ENCODE assay signal across 8 cellular contexts in genomic region chr11:62547691-62548281, GRCh38. TPM values are rescaled to one million over a fixed set of nuclear protein-coding genes. Genes with fewer than 3 reads are reported as not detected.
DNase-seq lines count a peak whose midpoint lies in the region; ATAC-seq and TF ChIP-seq lines count a peak whose summit lies in the region.

No MANE protein-coding gene starts in this region.

- intact Hi-C loops in Right ventricle myocardium superior (cut with DNase I) = loop anchor here (5.0 kb wide), 1 partner anchor 150 kb away; no protein-coding TSS in a partner anchor

- H3K27ac Mint-ChIP-seq in WTC11 (no peak overlapping the region), progenitor cell of endocrine pancreas (peak overlapping the region; percentile 21)

- DNase-seq in ELF-1 (ENCODE audit: low read depth, low spot score) = peak; percentile 49
- no peak for DNase-seq in WTC11 (ENCODE audit: low spot score)
- DNase-seq in Right ventricle myocardium superior = peak; percentile 73
- no peak for DNase-seq in progenitor cell of endocrine pancreas (ENCODE audit: low spot score, unreplicated experiment)
- no peak for DNase-seq in COR-L47 (lab: John Stamatoyannopoulos, UW)
- DNase-seq in GM10266 (ENCODE audit: extremely low spot score) = no peak
- no peak for DNase-seq in amygdala (lab: John Stamatoyannopoulos, UW)

- POLR2A ChIA-PET in WTC11 (lab: Charles Lee) = interaction anchor here (1.5 to 2.2 kb wide), 2 partner anchors 123 to 153 kb away, joined by 5 to 6 read pairs; no protein-coding TSS in a partner anchor

- H3K36me3 Mint-ChIP-seq in WTC11 (no peaks in the 10 kb centered on the region), progenitor cell of endocrine pancreas (ENCODE audit: insufficient read depth) (no peaks in the 10 kb centered on the region)

- ATAC-seq in WTC11 (no peak), Right ventricle myocardium superior (ENCODE audit: poor library complexity) (peak; percentile 34), HG03571 (IDR thresholded peaks at IDR 0.05; ENCODE audit: unreplicated experiment) (no peak)

- peaks cover 77% of the 10 kb centered on the region for H3K27me3 Mint-ChIP-seq in WTC11 (ENCODE audit: low read depth)
- H3K27me3 Mint-ChIP-seq in progenitor cell of endocrine pancreas = peaks cover 46% of the 10 kb centered on the region

- H3K9me3 Mint-ChIP-seq in WTC11 = no peaks in the 10 kb centered on the region
- H3K9me3 Mint-ChIP-seq in progenitor cell of endocrine pancreas (ENCODE audit: low read depth) = no peaks in the 10 kb centered on the region

- CTCF ChIA-PET in WTC11 (lab: Charles Lee) = interaction anchor here (1.8 to 13.3 kb wide), 4 partner anchors 8 to 154 kb away, joined by 4 to 552 read pairs (median 295); partner anchors contain the start of gene SCGB1A1

- H3K4me1 Mint-ChIP-seq in WTC11 (peaks cover 48% of the 10 kb centered on the region), progenitor cell of endocrine pancreas (ENCODE audit: low read depth) (peaks cover 36% of the 10 kb centered on the region)

- TF ChIP-seq CTCF in WTC11 (IDR thresholded peaks at IDR 0.05) = no peak
- TF ChIP-seq CTCF in progenitor cell of endocrine pancreas (IDR thresholded peaks at IDR 0.05; ENCODE audit: unreplicated experiment) = no peak
- no peak for TF ChIP-seq CTCF in GM10266 (IDR thresholded peaks at IDR 0.05; ENCODE audit: control insufficient read depth, insufficient read depth, low read depth, missing control alignments)

- H3K4me3 Mint-ChIP-seq in WTC11 (peak overlapping the region; percentile 82), progenitor cell of endocrine pancreas (ENCODE audit: low read depth) (peak overlapping the region; percentile 72)

TF ChIP-seq in WTC11, 78 proteins besides CTCF, POLR2A, EP300 and RAD21:
- no peak for TF ChIP-seq FOXK1 (CRISPR knock-in tag; IDR thresholded peaks at IDR 0.05)
- TF ChIP-seq CREM (CRISPR knock-in tag; IDR thresholded peaks at IDR 0.05) = no peak
- TF ChIP-seq CDX4 (CRISPR knock-in tag; IDR thresholded peaks at IDR 0.05; ENCODE audit: borderline replicate concordance) = no peak
- TF ChIP-seq ZNF512 (CRISPR knock-in tag; IDR thresholded peaks at IDR 0.05; ENCODE audit: borderline replicate concordance) = no peak
- TF ChIP-seq MLX (CRISPR knock-in tag; IDR thresholded peaks at IDR 0.05) = no peak
- no peak for TF ChIP-seq IRF2 (CRISPR knock-in tag; IDR thresholded peaks at IDR 0.05; ENCODE audit: borderline replicate concordance, low read depth)
- TF ChIP-seq ZNF423 (CRISPR knock-in tag; IDR thresholded peaks at IDR 0.05) = no peak
- TF ChIP-seq PREB (CRISPR knock-in tag; IDR thresholded peaks at IDR 0.05; ENCODE audit: borderline replicate concordance) = no peak
- TF ChIP-seq NR3C1 (CRISPR knock-in tag; conservative IDR thresholded peaks at IDR 0.05; ENCODE audit: low read depth) = no peak
TF ChIP-seq in WTC11: peak in this region for 0.

RNA-seq across cellular contexts. Expression of gene AHNAK, which starts 1.2 kb away (rescaled TPM):
- total RNA-seq in WTC11 (2021) (10.9 to 21.0 TPM (median 11.5 TPM) in 3 replicates), Right ventricle myocardium superior (318 TPM), progenitor cell of endocrine pancreas (27.2 and 39.8 TPM in 2 replicates)

RNA-seq across cellular contexts. Expression of gene EEF1G, which starts 25.9 kb away (rescaled TPM):
- total RNA-seq in WTC11 (2021) = 1,667 to 1,857 TPM (median 1,846 TPM) in 3 replicates
- 794 TPM for total RNA-seq in Right ventricle myocardium superior
- total RNA-seq in progenitor cell of endocrine pancreas = 1,931 and 1,938 TPM in 2 replicates

RNA-seq across cellular contexts. Expression of gene TUT1, which starts 43.5 kb away (rescaled TPM):
- total RNA-seq in WTC11 (2021) (35.3 to 40.0 TPM (median 37.3 TPM) in 3 replicates), Right ventricle myocardium superior (14.7 TPM), progenitor cell of endocrine pancreas (23.1 and 26.0 TPM in 2 replicates)

RNA-seq across cellular contexts. Expression of gene MTA2, which starts 53.9 kb away (rescaled TPM):
- total RNA-seq in WTC11 (2021) = 101 to 115 TPM (median 103 TPM) in 3 replicates
- total RNA-seq in Right ventricle myocardium superior = 28.2 TPM
- total RNA-seq in progenitor cell of endocrine pancreas = 134 and 140 TPM in 2 replicates

Comparison
In these comparisons a context has a peak if more than half of its experiments do, and no peak if none do; other contexts are left out.
1. DNase-seq: peak in ELF-1 (single experiment) and Right ventricle myocardium superior (single experiment); none in WTC11 (single experiment), progenitor cell of endocrine pancreas (single experiment), COR-L47 (single experiment), GM10266 (single experiment) and amygdala (0 of 56).